In genomic region chr5:59597690-59598546, GRCh38 we compare ENCODE assay signal across 10 cellular contexts.
DNase-seq lines count a peak whose midpoint lies in the region; ATAC-seq and TF ChIP-seq lines count a peak whose summit lies in the region.
"Had no signal": no experiment of that assay in that cellular context is flagged by ENCODE, and none has a peak within 500 bp of the region (broad histone marks: within the 10 kb centered on the region; RNA-seq: fewer than 3 reads in every experiment).

No MANE protein-coding gene starts in this region.

- H3K9me3 ChIP-seq in heart left ventricle (no peaks in the 10 kb centered on the region), SK-N-MC (ENCODE audit: low read depth, low read length) (no peaks in the 10 kb centered on the region), right lobe of liver (no peaks in the 10 kb centered on the region), upper lobe of left lung (no peaks in the 10 kb centered on the region)

- no peak for DNase-seq in heart left ventricle
- DNase-seq in left cardiac atrium: no peak
- peak; percentile 51 for DNase-seq in SK-N-MC (ENCODE audit: low read depth, low spot score)
- no peak for DNase-seq in right lobe of liver
- DNase-seq in upper lobe of left lung: no peak
- DNase-seq in cerebellar nuclear complex (lab: John Stamatoyannopoulos, UW): no peak
- no peak for DNase-seq in HT-29 (ENCODE audit: low spot score)
- DNase-seq: amniotic stem cell had no signal

- ATAC-seq in heart left ventricle (no peak), left cardiac atrium (no peak), right lobe of liver (peak in 2 of 4 donors; percentile 13 to 27), upper lobe of left lung (ENCODE audit: low FRiP score in 2 of 2) (no peak), HG03469 (IDR thresholded peaks at IDR 0.05; ENCODE audit: unreplicated experiment) (no peak)

- H3K27me3 ChIP-seq in heart left ventricle: no peaks in the 10 kb centered on the region
- H3K27me3 ChIP-seq in right lobe of liver: no peaks in the 10 kb centered on the region
- no peaks in the 10 kb centered on the region for H3K27me3 ChIP-seq in upper lobe of left lung

- H3K4me3 ChIP-seq in heart left ventricle (peak overlapping the region in 8 of 12 donors; percentile 21 to 46 (median 42)), SK-N-MC (peak overlapping the region; percentile 74), right lobe of liver (peak overlapping the region; percentile 4 to 31 (median 30)), upper lobe of left lung (peak overlapping the region in 3 of 4 donors; percentile 12 to 34 (median 33))

- no peaks in the 10 kb centered on the region for H3K36me3 ChIP-seq in heart left ventricle
- H3K36me3 ChIP-seq in SK-N-MC (ENCODE audit: insufficient read depth, low read length): no peaks in the 10 kb centered on the region
- H3K36me3 ChIP-seq in right lobe of liver: no peaks in the 10 kb centered on the region
- no peaks in the 10 kb centered on the region for H3K36me3 ChIP-seq in upper lobe of left lung

- H3K9ac ChIP-seq in SK-N-MC (ENCODE audit: insufficient read length): peak overlapping the region; percentile 71

- TF ChIP-seq POLR2A in heart left ventricle (IDR thresholded peaks at IDR 0.05): no peak
- TF ChIP-seq POLR2A in right lobe of liver (IDR thresholded peaks at IDR 0.05): no peak
- no peak for TF ChIP-seq POLR2A in upper lobe of left lung (IDR thresholded peaks at IDR 0.05)

- no peak for TF ChIP-seq EP300 in upper lobe of left lung (IDR thresholded peaks at IDR 0.05)

- WGBS in heart left ventricle, 4 donors: 56 to 59% (median 57%) methylated on average over 6 of the region's 6 CpGs
- WGBS in right lobe of liver (ENCODE audit: insufficient coverage, low coverage, low lambda C conversion rate, missing lambda C conversion rate): 43% methylated on average over 6 of the region's 6 CpGs
- WGBS in upper lobe of left lung, 2 donors: 44 to 49% methylated on average over 6 of the region's 6 CpGs

- H3K27ac ChIP-seq in heart left ventricle: peak overlapping the region in 1 of 12 donors; percentile 59
- peak overlapping the region; percentile 93 for H3K27ac ChIP-seq in SK-N-MC
- H3K27ac ChIP-seq in right lobe of liver: peak overlapping the region in 1 of 3 donors; percentile 37
- peak overlapping the region in 2 of 4 donors; percentile 18 to 31 for H3K27ac ChIP-seq in upper lobe of left lung
- H3K27ac ChIP-seq: VCaP had no signal

- peaks cover 0 to 18% (median 0%) of the 10 kb centered on the region in 12 donors for H3K4me1 ChIP-seq in heart left ventricle
- H3K4me1 ChIP-seq in right lobe of liver: peaks cover 0 to 5% (median 0%) of the 10 kb centered on the region in 4 donors
- H3K4me1 ChIP-seq in upper lobe of left lung: peaks cover 0 to 7% (median 5%) of the 10 kb centered on the region in 4 donors

- TF ChIP-seq CTCF in heart left ventricle (IDR thresholded peaks at IDR 0.05): no peak
- no peak for TF ChIP-seq CTCF in right lobe of liver (IDR thresholded peaks at IDR 0.05)
- no peak for TF ChIP-seq CTCF in upper lobe of left lung (IDR thresholded peaks at IDR 0.05)

- intact Hi-C loops in heart left ventricle (cut with DNase I): loop anchor here in 1 of 10 donors (5.0 kb wide), 1 partner anchor 54 kb away; no protein-coding TSS in a partner anchor
- intact Hi-C loops in left cardiac atrium (cut with DNase I): no loop called here
- intact Hi-C loops in right lobe of liver (cut with DNase I): no loop called here
